18 cellular contexts compared by ENCODE assay signal in genomic region chr11:66789097-66789890, GRCh38. TPM values are rescaled to one million over a fixed set of nuclear protein-coding genes. Genes with fewer than 3 reads are reported as not detected.
DNase-seq lines count a peak whose midpoint lies in the region; ATAC-seq, FAIRE-seq and TF ChIP-seq lines count a peak whose summit lies in the region.
"Had no signal": no experiment of that assay in that cellular context is flagged by ENCODE, and none has a peak within 500 bp of the region (broad histone marks: within the 10 kb centered on the region; RNA-seq: fewer than 3 reads in every experiment).

No MANE protein-coding gene starts in this region.

- TF ChIP-seq RAD21 in GM12878 (IDR thresholded peaks at IDR 0.05; ENCODE audit: insufficient read depth, low read depth, low read length): no peak

- H2AFZ ChIP-seq in GM12878 (ENCODE audit: control insufficient read depth, low read depth, low read length) (no peak overlapping the region), parathyroid adenoma (no peak overlapping the region)

- no peaks in the 10 kb centered on the region for H3K27me3 ChIP-seq in GM12878 (replicated peaks in 1 of 2; ENCODE audit: control insufficient read depth in 2 of 2, insufficient read depth in 2 of 2, low read length in 1 of 2)
- H3K27me3 ChIP-seq in parathyroid adenoma (ENCODE audit: control insufficient read depth, insufficient read depth, low read length): no peaks in the 10 kb centered on the region

- H4K20me1 ChIP-seq in GM12878 (ENCODE audit: control insufficient read depth, insufficient read depth): no peaks in the 10 kb centered on the region

- CTCF ChIA-PET in GM12878 (lab: Yijun Ruan, JAX): no interaction called here

- H3K79me2 ChIP-seq in GM12878 (ENCODE audit: control insufficient read depth, insufficient read depth, low read length): no peaks in the 10 kb centered on the region
- no peaks in the 10 kb centered on the region for H3K79me2 ChIP-seq in parathyroid adenoma

- H3K4me3 ChIP-seq in GM12878: no peak overlapping the region
- H3K4me3 ChIP-seq in parathyroid adenoma (ENCODE audit: low read depth, low read length): no peak overlapping the region
- H3K4me3 ChIP-seq: lung had no signal

- TF ChIP-seq EP300 in GM12878 (IDR thresholded peaks at IDR 0.05; ENCODE audit: borderline replicate concordance in 1 of 2, control insufficient read depth in 1 of 2, low read depth in 2 of 2, low read length in 2 of 2): no peak

- TF ChIP-seq CTCF in GM12878 (IDR thresholded peaks at IDR 0.05 in 2 of 3, conservative IDR thresholded peaks at IDR 0.05 in 1 of 3; ENCODE audit: control insufficient read depth in 2 of 3, extremely low read depth in 1 of 3, insufficient read depth in 1 of 3, low read depth in 3 of 3, low read length in 3 of 3) (no peak), parathyroid adenoma (IDR thresholded peaks at IDR 0.05) (no peak)

- H3K27ac ChIP-seq in GM12878 (ENCODE audit: control insufficient read depth, insufficient read depth): no peak overlapping the region
- peak overlapping the region; percentile 29 for H3K27ac ChIP-seq in parathyroid adenoma
- H3K27ac ChIP-seq: HL-60 had no signal

- H3K4me1 ChIP-seq in GM12878 (ENCODE audit: control insufficient read depth, insufficient read depth, low read length) (no peaks in the 10 kb centered on the region), parathyroid adenoma (peaks cover 9% of the 10 kb centered on the region)

- RAD21 ChIA-PET in GM12878 (lab: Charles Lee; ENCODE audit: unreplicated experiment): no interaction called here

- H3K4me2 ChIP-seq in GM12878 (ENCODE audit: control insufficient read depth, insufficient read depth) (no peak overlapping the region), parathyroid adenoma (ENCODE audit: low read length) (no peak overlapping the region)

- intact Hi-C loops in GM12878 (cut with micrococcal nuclease; ENCODE audit: unreplicated experiment): no loop called here

- H3K9ac ChIP-seq in GM12878 (ENCODE audit: control insufficient read depth, insufficient read depth, low read length) (no peak overlapping the region), parathyroid adenoma (no peak overlapping the region)

- SMC1A ChIA-PET in GM12878 (lab: Charles Lee; ENCODE audit: uncharacterized antibody, unreplicated experiment): interaction anchor here (0.5 kb wide), 1 partner anchor 95 kb away, joined by 3 read pairs; no protein-coding TSS in a partner anchor

- BruUV-seq in GM12878 (replicated peaks; lab: Mats Ljungman, UMichigan): TSS peak; percentile 41

- DNase-seq in NCI-H1105 treated with DMSO at 0.1 percent for 48 hours (lab: John Stamatoyannopoulos, UW) (peak; percentile 17), NCI-H1105 (lab: John Stamatoyannopoulos, UW) (no peak), NCI-H2196 (lab: John Stamatoyannopoulos, UW; ENCODE audit: unreplicated experiment) (peak; percentile 77), GM12878 (ENCODE audit: low read depth, low spot score) (no peak), activated T-cell treated with anti-CD3 and anti-CD28 coated beads for 4 hours (no peak), iPS-NIHi11 (ENCODE audit: low spot score) (no peak)
- DNase-seq: activated naive CD4-positive, alpha-beta T cell treated with Interleukin-2 at 50 U/mL for 16 hours; CD4-positive, alpha-beta T cell; Kasumi-1; retina; substantia nigra had no signal

- no peaks in the 10 kb centered on the region for H3K36me3 ChIP-seq in GM12878 (ENCODE audit: control insufficient read depth in 2 of 2, insufficient read depth in 2 of 2, low read length in 1 of 2)
- H3K36me3 ChIP-seq in parathyroid adenoma (ENCODE audit: control insufficient read depth, insufficient read depth, low read length): no peaks in the 10 kb centered on the region

- ATAC-seq in GM12878 (no peak), HG02623 (IDR thresholded peaks at IDR 0.05; ENCODE audit: unreplicated experiment) (no peak)
- ATAC-seq: natural killer cell treated with Interleukin-12 subunit alpha and Interleukin-12 subunit beta and Interleukin-15 and Interleukin-18, amount 100 ng/mL, for 72 hours; WTC11 had no signal

- in situ Hi-C loops in GM12878 (cut with MboI): no loop called here

- no peak for TF ChIP-seq POLR2A in GM12878 (IDR thresholded peaks at IDR 0.05; ENCODE audit: low read depth, low read length)

- POLR2A ChIA-PET in GM12878 (lab: Charles Lee): no interaction called here

- peak; percentile 57 for FAIRE-seq in GM12878 (lab: Jason Lieb, UNC)
- FAIRE-seq: A204.1 had no signal

- 68% methylated on average over 2 of the region's 2 CpGs for WGBS in GM12878 (ENCODE audit: insufficient coverage, insufficient replicate concordance, low lambda C conversion rate, missing lambda C conversion rate)

- H3K9me3 ChIP-seq in GM12878 (replicated peaks; ENCODE audit: control insufficient read depth, insufficient read depth, low read length) (no peaks in the 10 kb centered on the region), parathyroid adenoma (ENCODE audit: control insufficient read depth, low read length) (no peaks in the 10 kb centered on the region)

TF ChIP-seq in GM12878, 131 proteins besides CTCF, POLR2A, EP300 and RAD21:
- TF ChIP-seq NBN (IDR thresholded peaks at IDR 0.05): no peak
- no peak for TF ChIP-seq CHD1 (IDR thresholded peaks at IDR 0.05; ENCODE audit: low read depth, low read length)
- TF ChIP-seq SUPT20H (IDR thresholded peaks at IDR 0.05; ENCODE audit: borderline replicate concordance, control insufficient read depth, low read depth, low read length): no peak
- TF ChIP-seq POLR2AphosphoS2 (IDR thresholded peaks at IDR 0.05; ENCODE audit: low read depth, low read length): no peak
- TF ChIP-seq FOXM1 (IDR thresholded peaks at IDR 0.05; ENCODE audit: low read depth, low read length): no peak
TF ChIP-seq in GM12878: peak in this region for 0.

RNA-seq across cellular contexts. Expression of gene RCE1, which starts 53.9 kb away (rescaled TPM):
- 19.8 and 21.6 TPM in 2 replicates for total RNA-seq in GM12878 (2013; cell fraction: nucleolus; rRNA removed)
- total RNA-seq in GM12878 (2014; rRNA removed) (30.6 and 32.9 TPM in 2 replicates), GM12878 (2014; rRNA removed; fragmentation: Illumina TruSeq; extraction: Trizol) (9.0 and 9.2 TPM in 2 replicates), GM12878 (2021) (18.6 and 21.8 TPM in 2 replicates)
- 9.0 TPM for polyA plus RNA-seq in GM12878 (2011; ENCODE audit: low read depth)
- polyA plus RNA-seq in GM12878 (2011; rRNA removed) (5.1 and 10.9 TPM in 2 replicates), GM12878 (2014; fragmentation: Illumina TruSeq; extraction: Trizol) (4.0 and 8.3 TPM in 2 replicates), GM12878 (2014; fragmentation: Nextera tagmentation; extraction: Ambion mirVana) (1 to 10 TPM in 1 of 2 experiments, under 1 TPM in 1; 0.79 to 2.0 TPM), GM12878 (2014; rRNA removed) (27.0 and 29.2 TPM in 2 replicates), GM12878 (2016; fragmentation: Nextera tagmentation; extraction: Ambion mirVana) (10 to 100 TPM; 22.6 to 24.6 TPM)
- polyA plus RNA-seq in GM12878 (2011; cell fraction: cytosol; rRNA removed): 17.8 and 22.2 TPM in 2 replicates
- 39.3 and 41.6 TPM in 2 replicates for polyA plus RNA-seq in GM12878 (2011; cell fraction: nucleus; rRNA removed)
- 15.7 and 20.9 TPM in 2 replicates for polyA plus RNA-seq in GM12878 (2012)
- 8.5 and 10.6 TPM in 2 replicates for polyA minus RNA-seq in GM12878 (2011; rRNA and poly(A)+ RNA removed)
- polyA minus RNA-seq in GM12878 (2011; cell fraction: cytosol; rRNA and poly(A)+ RNA removed): 6.7 and 7.2 TPM in 2 replicates
- 11.2 and 21.0 TPM in 2 replicates for polyA minus RNA-seq in GM12878 (2011; cell fraction: nucleus; rRNA and poly(A)+ RNA removed)

Comparison
In these comparisons a context has a peak if more than half of its experiments do, and no peak if none do; other contexts are left out.
1. DNase-seq: peak in NCI-H1105 treated with DMSO at 0.1 percent for 48 hours (single experiment) and NCI-H2196 (single experiment); none in NCI-H1105 (single experiment), GM12878 (single experiment), activated T-cell treated with anti-CD3 and anti-CD28 coated beads for 4 hours (single experiment) and iPS-NIHi11 (single experiment).